Comparison of ENCODE assay signal across 10 cellular contexts in the genomic region with DNA sequence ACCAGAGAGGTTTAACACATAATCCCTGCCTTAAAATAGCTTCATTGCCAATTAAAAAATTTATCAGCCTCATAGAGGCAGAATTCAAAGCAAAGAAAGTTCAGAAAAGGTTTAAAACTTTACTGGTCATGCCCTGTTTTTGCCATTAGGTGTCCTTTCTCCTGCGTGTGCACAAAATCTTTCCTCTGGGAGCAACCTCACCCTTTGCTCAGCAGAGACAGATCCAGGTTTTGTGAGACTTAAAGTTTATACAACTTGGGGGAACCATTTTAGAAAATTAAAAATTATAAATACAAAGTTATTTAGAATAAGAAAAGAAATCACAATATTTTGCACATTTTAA. TPM values are rescaled to one million over a fixed set of nuclear protein-coding genes. Genes with fewer than 3 reads are reported as not detected.
DNase-seq lines count a peak whose midpoint lies in the region; ATAC-seq and TF ChIP-seq lines count a peak whose summit lies in the region.
"Had no signal": no experiment of that assay in that cellular context is flagged by ENCODE, and none has a peak within 500 bp of the region (broad histone marks: within the 10 kb centered on the region; RNA-seq: fewer than 3 reads in every experiment).

No MANE protein-coding gene starts in this region.

- H3F3A ChIP-seq in SK-N-SH (replicated peaks; ENCODE audit: insufficient read depth), result no peaks in the 10 kb centered on the region

- H2AFZ ChIP-seq in SK-N-SH (ENCODE audit: low read depth), result no peak overlapping the region

- H3K27ac ChIP-seq in SK-N-SH (ENCODE audit: low read depth in 2 of 2, low read length in 1 of 2), result no peak overlapping the region
- no peak overlapping the region for H3K27ac ChIP-seq in aorta (ENCODE audit: low read depth in 1 of 2, low read length in 2 of 2)

- H3K4me3 ChIP-seq in SK-N-SH (ENCODE audit: low read depth in 2 of 2, low read length in 1 of 2) (no peak overlapping the region), aorta (ENCODE audit: low read length in 2 of 2) (no peak overlapping the region)

- H3K79me2 ChIP-seq in SK-N-SH (ENCODE audit: insufficient read depth), result no peaks in the 10 kb centered on the region

- H3K9me3 ChIP-seq in SK-N-SH (no peaks in the 10 kb centered on the region), aorta (ENCODE audit: control insufficient read depth, low read length) (no peaks in the 10 kb centered on the region)

- H4K20me1 ChIP-seq in SK-N-SH (ENCODE audit: insufficient read depth), result no peaks in the 10 kb centered on the region

- ATAC-seq in HG03039 (IDR thresholded peaks at IDR 0.05; ENCODE audit: unreplicated experiment) (no peak), aorta (ENCODE audit: low FRiP score) (no peak)

- 0 out of 4 replicates have a peak, but pooled peaks cover 0 to under 1% of the 10 kb centered on the region in 2 experiments for H3K4me1 ChIP-seq in SK-N-SH (ENCODE audit: control insufficient read depth in 1 of 2, insufficient read depth in 2 of 2, low read depth in 1 of 2, low read length in 1 of 2)
- H3K4me1 ChIP-seq in aorta (ENCODE audit: control insufficient read depth in 1 of 2, insufficient read depth in 2 of 2, low read length in 2 of 2), result no peaks in the 10 kb centered on the region

- POLR2A ChIA-PET in SK-N-SH (lab: Yijun Ruan, JAX), result interaction anchor here (0.6 kb wide), 1 partner anchor 399 kb away, joined by 3 read pairs; no protein-coding TSS in a partner anchor

- no peak overlapping the region for H3K9ac ChIP-seq in SK-N-SH

- WGBS in SK-N-SH (ENCODE audit: low lambda C conversion rate), result 30% methylated on average over 1 of the region's 1 CpG
- 4 to 8% methylated on average over 1 of the region's 1 CpG for WGBS in aorta, 2 donors

- CTCF ChIA-PET in SK-N-SH (lab: Yijun Ruan, JAX), result interaction anchor here (0.8 to 2.9 kb wide), 8 partner anchors 9 to 475 kb away, joined by 3 to 19 read pairs (median 4); no protein-coding TSS in a partner anchor

- in situ Hi-C loops in ACHN (cut with HindIII; ENCODE audit: low pct_ligation_motif_present, low pct_unique_long_range_greater_than_20kb, low sequenced_read_pairs) (no loop called here), GM13976 (cut with MboI; ENCODE audit: low sequenced_read_pairs, unreplicated experiment) (no loop called here)

- DNase-seq in ACHN (peak; percentile 22), GM13976 (ENCODE audit: low spot score) (no peak), SK-N-SH (peak; percentile 36), glomerular visceral epithelial cell (ENCODE audit: extremely low spot score) (peak; percentile 19), aorta (no peak)
- no peak for DNase-seq in stimulated activated CD4-positive, alpha-beta T cell treated with anti-CD3 and anti-CD28 coated beads, Interleukin-1b, Interleukin-23, amount 100 ng/mL, for 48 hours
- no peak for DNase-seq in stimulated activated naive CD4-positive, alpha-beta T cell treated with Interleukin-2 at 50 U/mL for 16 hours (lab: John Stamatoyannopoulos, UW)
- DNase-seq: T-helper 1 cell had no signal

- TF ChIP-seq CTCF in GM13976 (IDR thresholded peaks at IDR 0.05; ENCODE audit: borderline replicate concordance, control extremely low read depth, extremely low read depth, insufficient read depth, missing control alignments) (peak; percentile 35), SK-N-SH (IDR thresholded peaks at IDR 0.05) (peak; percentile 63)

- H3K27me3 ChIP-seq in SK-N-SH (ENCODE audit: insufficient read depth) (no peaks in the 10 kb centered on the region), aorta (ENCODE audit: control insufficient read depth in 1 of 2, insufficient read depth in 2 of 2, low read length in 1 of 2) (no peaks in the 10 kb centered on the region)

- H3K36me3 ChIP-seq in SK-N-SH (replicated peaks in 1 of 2; ENCODE audit: control insufficient read depth in 1 of 2, insufficient read depth in 2 of 2, low read length in 1 of 2), result no peaks in the 10 kb centered on the region
- H3K36me3 ChIP-seq in aorta (ENCODE audit: control insufficient read depth in 1 of 2, insufficient read depth in 2 of 2, low read length in 1 of 2), result no peaks in the 10 kb centered on the region

- no peak for TF ChIP-seq EP300 in SK-N-SH (IDR thresholded peaks at IDR 0.05; ENCODE audit: borderline replicate concordance in 1 of 2, low read depth in 1 of 2, low read length in 1 of 2)

- no peak overlapping the region for H3K4me2 ChIP-seq in SK-N-SH

- TF ChIP-seq RAD21 in SK-N-SH (IDR thresholded peaks at IDR 0.05; ENCODE audit: low read length), result peak; percentile 52

- intact Hi-C loops in aorta (cut with DNase I), result no loop called here

- no peaks in the 10 kb centered on the region for H3K9me2 ChIP-seq in SK-N-SH

TF ChIP-seq in SK-N-SH, 30 proteins besides CTCF, POLR2A, EP300 and RAD21:
- no peak for TF ChIP-seq POLR2AphosphoS5 (IDR thresholded peaks at IDR 0.05; ENCODE audit: low read depth, low read length)
- TF ChIP-seq, protein P1, sequence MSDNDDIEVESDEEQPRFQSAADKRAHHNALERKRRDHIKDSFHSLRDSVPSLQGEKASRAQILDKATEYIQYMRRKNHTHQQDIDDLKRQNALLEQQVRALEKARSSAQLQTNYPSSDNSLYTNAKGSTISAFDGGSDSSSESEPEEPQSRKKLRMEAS (IDR thresholded peaks at IDR 0.05; ENCODE audit: low read depth), result no peak
- no peak for TF ChIP-seq MEF2A (IDR thresholded peaks at IDR 0.05; ENCODE audit: borderline replicate concordance, low read depth)
- no peak for TF ChIP-seq REST (IDR thresholded peaks at IDR 0.05; ENCODE audit: low read depth, low read length)
- TF ChIP-seq EZH2phosphoT487 (IDR thresholded peaks at IDR 0.05; ENCODE audit: borderline replicate concordance, low read depth), result no peak
- no peak for TF ChIP-seq RXRA (IDR thresholded peaks at IDR 0.05; ENCODE audit: borderline replicate concordance, low read depth)
- TF ChIP-seq TAF1 (IDR thresholded peaks at IDR 0.05; ENCODE audit: borderline replicate concordance, low read depth, low read length), result no peak
- no peak for TF ChIP-seq CHD2 (IDR thresholded peaks at IDR 0.05; ENCODE audit: low read length, partially characterized antibody)
- TF ChIP-seq SMC3 (IDR thresholded peaks at IDR 0.05; ENCODE audit: low read depth, low read length), result no peak; the same call in 1 of the 2 replicates
- TF ChIP-seq ELF1 (IDR thresholded peaks at IDR 0.05), result no peak
- TF ChIP-seq RCOR1 (IDR thresholded peaks at IDR 0.05; ENCODE audit: low read length), result no peak
- TF ChIP-seq TCF12 (IDR thresholded peaks at IDR 0.05), result no peak
- no peak for TF ChIP-seq FOXM1 (IDR thresholded peaks at IDR 0.05; ENCODE audit: low read depth)
- TF ChIP-seq YY1 (IDR thresholded peaks at IDR 0.05; ENCODE audit: low read depth), result no peak
- TF ChIP-seq NRF1 (IDR thresholded peaks at IDR 0.05; ENCODE audit: low read depth, low read length), result no peak
TF ChIP-seq in SK-N-SH: peak in this region for 0.

RNA-seq across cellular contexts. Expression of gene SLC22A16, which starts 41.8 kb away (rescaled TPM):
- polyA plus RNA-seq in SK-N-SH (2012; rRNA removed), result not detected in 2 replicates
- 0.01 and 0.04 TPM in 2 replicates for polyA plus RNA-seq in SK-N-SH (2012; cell fraction: cytosol; rRNA removed)
- polyA plus RNA-seq in SK-N-SH (2012; cell fraction: nucleus; rRNA removed), result 0.02 TPM in 1 of 2 replicates, not detected in the other
- total RNA-seq in aorta, result under 1 TPM; 0.55 to 0.69 TPM
- under 1 TPM in 1 of 2 donors, not detected in 1; 0.38 TPM for polyA plus RNA-seq in aorta
- total RNA-seq: cardiac septum had no signal

Comparison
In these comparisons a context has a peak if more than half of its experiments do, and no peak if none do; other contexts are left out.
1. DNase-seq: peak in ACHN (single experiment), SK-N-SH (single experiment) and glomerular visceral epithelial cell (single experiment); none in GM13976 (single experiment), stimulated activated CD4-positive, alpha-beta T cell treated with anti-CD3 and anti-CD28 coated beads, Interleukin-1b, Interleukin-23, amount 100 ng/mL, for 48 hours (single experiment), stimulated activated naive CD4-positive, alpha-beta T cell treated with Interleukin-2 at 50 U/mL for 16 hours (single experiment) and aorta (0 of 2).